In genomic region chr4:139599076-139599475, GRCh38 we compare ENCODE assay signal across 14 cellular contexts. TPM values are rescaled to one million over a fixed set of nuclear protein-coding genes. Genes with fewer than 3 reads are reported as not detected.
DNase-seq lines count a peak whose midpoint lies in the region; ATAC-seq and TF ChIP-seq lines count a peak whose summit lies in the region.
"Had no signal": no experiment of that assay in that cellular context is flagged by ENCODE, and none has a peak within 500 bp of the region (broad histone marks: within the 10 kb centered on the region; RNA-seq: fewer than 3 reads in every experiment).

No MANE protein-coding gene starts in this region.

- no peaks in the 10 kb centered on the region for H3F3A ChIP-seq in PC-3 (ENCODE audit: low read length, unreplicated experiment)

- H3K9me3 ChIP-seq in PC-3 (ENCODE audit: low read length) (no peaks in the 10 kb centered on the region), endodermal cell (ENCODE audit: control insufficient read depth, low read length) (no peaks in the 10 kb centered on the region)
- H3K9me3 ChIP-seq: BE2C had no signal

- H3K9ac ChIP-seq in PC-3 (ENCODE audit: low read length) = no peak overlapping the region
- no peak overlapping the region for H3K9ac ChIP-seq in endodermal cell (ENCODE audit: extremely low read depth, low read length, poor library complexity, severe bottlenecking)

- H2AFZ ChIP-seq in PC-3 (ENCODE audit: low read length) = no peak overlapping the region

- peaks cover 3% of the 10 kb centered on the region for H3K9me3 Mint-ChIP-seq in endodermal cell
- H3K9me3 Mint-ChIP-seq in stimulated activated effector memory CD8-positive, alpha-beta T cell treated with anti-CD3 and anti-CD28 coated beads, Interleukin-12 subunit alpha, Interleukin-12 subunit beta, amount 100 ng/mL, for 72 hours = no peaks in the 10 kb centered on the region
- H3K9me3 Mint-ChIP-seq: CD4-positive, alpha-beta memory T cell; IgD-negative memory B cell had no signal

- POLR2A ChIA-PET in PC-3 (lab: Charles Lee; ENCODE audit: unreplicated experiment) = interaction anchor here (0.6 kb wide), 1 partner anchor 39 kb away, joined by 3 read pairs; no protein-coding TSS in a partner anchor

- no peak overlapping the region for H3K4me2 ChIP-seq in PC-3 (ENCODE audit: low read length)

- no peaks in the 10 kb centered on the region for H3K9me2 ChIP-seq in PC-3 (replicated peaks; ENCODE audit: low read length)

- DNase-seq in ELR (ENCODE audit: low read depth) (peak; percentile 28), PC-3 (peak; percentile 35), endodermal cell (peak; percentile 85), globus pallidus (ENCODE audit: low spot score) (no peak), GM19240 (ENCODE audit: insufficient read length, low spot score) (no peak)
- DNase-seq in stimulated activated effector memory CD8-positive, alpha-beta T cell treated with anti-CD3 and anti-CD28 coated beads, Interleukin-12 subunit alpha, Interleukin-12 subunit beta, amount 100 ng/mL, for 72 hours (ENCODE audit: low spot score in 2 of 2) = no peak
- DNase-seq in central memory CD4-positive, alpha-beta T cell = no peak
- DNase-seq: BE2C; CD4-positive, alpha-beta memory T cell; DMS79; GDM1 had no signal

- no peak overlapping the region for H3K4me3 Mint-ChIP-seq in endodermal cell
- H3K4me3 Mint-ChIP-seq in stimulated activated effector memory CD8-positive, alpha-beta T cell treated with anti-CD3 and anti-CD28 coated beads, Interleukin-12 subunit alpha, Interleukin-12 subunit beta, amount 100 ng/mL, for 72 hours = no peak overlapping the region
- H3K4me3 Mint-ChIP-seq: CD4-positive, alpha-beta memory T cell; IgD-negative memory B cell had no signal

- H3K27me3 Mint-ChIP-seq in endodermal cell (ENCODE audit: insufficient read depth) = no peaks in the 10 kb centered on the region

- TF ChIP-seq CTCF in PC-3 (conservative IDR thresholded peaks at IDR 0.05; ENCODE audit: low read depth, low read length) (no peak), endodermal cell (conservative IDR thresholded peaks at IDR 0.05) (no peak)

- H3K4me3 ChIP-seq in PC-3 (ENCODE audit: low read length) = no peak overlapping the region
- H3K4me3 ChIP-seq in endodermal cell (ENCODE audit: low read length) = no peak overlapping the region

- BruUV-seq in PC-3 (replicated peaks; lab: Mats Ljungman, UMichigan) = no TSS peak

- no peaks in the 10 kb centered on the region for H3K36me3 ChIP-seq in PC-3 (ENCODE audit: low read depth, low read length)
- H3K36me3 ChIP-seq in endodermal cell (ENCODE audit: control insufficient read depth, insufficient read depth, low read length) = no peaks in the 10 kb centered on the region
- H3K36me3 ChIP-seq: BE2C had no signal

- H3K4me1 ChIP-seq in PC-3 (ENCODE audit: insufficient read depth, low read length) = peaks cover 54% of the 10 kb centered on the region
- peaks cover 11% of the 10 kb centered on the region for H3K4me1 ChIP-seq in endodermal cell (ENCODE audit: control insufficient read depth, insufficient read depth, low read length)

- H3K27ac ChIP-seq in PC-3 (ENCODE audit: low read length) (peak overlapping the region; percentile 81), endodermal cell (ENCODE audit: low read depth, low read length) (no peak overlapping the region)
- H3K27ac ChIP-seq: C4-2B had no signal

- H3K27me3 ChIP-seq in PC-3 (ENCODE audit: low read length) = no peaks in the 10 kb centered on the region
- H3K27me3 ChIP-seq in endodermal cell (ENCODE audit: control insufficient read depth, insufficient read depth, low read length, poor library complexity, severe bottlenecking) = no peaks in the 10 kb centered on the region
- H3K27me3 ChIP-seq: BE2C had no signal

- no peak for ATAC-seq in PC-3
- peak; percentile 19 for ATAC-seq in stimulated activated effector memory CD8-positive, alpha-beta T cell treated with anti-CD3 and anti-CD28 coated beads, Interleukin-12 subunit alpha, Interleukin-12 subunit beta, amount 100 ng/mL, for 72 hours
- ATAC-seq: HCT116 had no signal

- CTCF ChIA-PET in PC-3 (lab: Charles Lee) = no interaction called here

- H3K27ac Mint-ChIP-seq in endodermal cell = no peak overlapping the region
- H3K27ac Mint-ChIP-seq in stimulated activated effector memory CD8-positive, alpha-beta T cell treated with anti-CD3 and anti-CD28 coated beads, Interleukin-12 subunit alpha, Interleukin-12 subunit beta, amount 100 ng/mL, for 72 hours = peak overlapping the region; percentile 23
- H3K27ac Mint-ChIP-seq: CD4-positive, alpha-beta memory T cell; IgD-negative memory B cell had no signal

- H3K36me3 Mint-ChIP-seq in endodermal cell (ENCODE audit: low read depth) = no peaks in the 10 kb centered on the region
- H3K36me3 Mint-ChIP-seq in stimulated activated effector memory CD8-positive, alpha-beta T cell treated with anti-CD3 and anti-CD28 coated beads, Interleukin-12 subunit alpha, Interleukin-12 subunit beta, amount 100 ng/mL, for 72 hours = no peaks in the 10 kb centered on the region
- H3K36me3 Mint-ChIP-seq: CD4-positive, alpha-beta memory T cell; IgD-negative memory B cell had no signal

- H4K20me1 ChIP-seq in PC-3 (ENCODE audit: low read length) = no peaks in the 10 kb centered on the region

- intact Hi-C loops in PC-3 (cut with micrococcal nuclease) = no loop called here

- peaks cover 36% of the 10 kb centered on the region for H3K4me1 Mint-ChIP-seq in endodermal cell
- no peaks in the 10 kb centered on the region for H3K4me1 Mint-ChIP-seq in stimulated activated effector memory CD8-positive, alpha-beta T cell treated with anti-CD3 and anti-CD28 coated beads, Interleukin-12 subunit alpha, Interleukin-12 subunit beta, amount 100 ng/mL, for 72 hours
- H3K4me1 Mint-ChIP-seq: CD4-positive, alpha-beta memory T cell; IgD-negative memory B cell had no signal

- WGBS in endodermal cell (ENCODE audit: insufficient coverage in 1 of 2, insufficient read length in 1 of 2), 2 experiments = 80 to 87% methylated on average over 1 to 3 of the region's 3 CpGs

- no peaks in the 10 kb centered on the region for H3K79me2 ChIP-seq in PC-3 (ENCODE audit: low read length)

RNA-seq across cellular contexts. Expression of gene SETD7, which starts 43.1 kb away (rescaled TPM):
- total RNA-seq in PC-3 (2014; rRNA removed) (29.6 and 31.4 TPM in 2 replicates), endodermal cell (10 to 100 TPM; 13.8 to 19.4 TPM)
- 12.7 TPM for polyA plus RNA-seq in endodermal cell (2013, experiment 1 of 2)
- polyA plus RNA-seq in endodermal cell (2013, experiment 2 of 2) = 13.2 TPM

Comparison
In these comparisons a context has a peak if more than half of its experiments do, and no peak if none do; other contexts are left out.
1. DNase-seq: peak in ELR (single experiment), PC-3 (single experiment) and endodermal cell (single experiment); none in stimulated activated effector memory CD8-positive, alpha-beta T cell treated with anti-CD3 and anti-CD28 coated beads, Interleukin-12 subunit alpha, Interleukin-12 subunit beta, amount 100 ng/mL, for 72 hours (0 of 2), central memory CD4-positive, alpha-beta T cell (single experiment), globus pallidus (single experiment) and GM19240 (single experiment).